ENCODE assay signal across 22 cellular contexts in genomic region chr2:162012565-162012869, GRCh38.
DNase-seq lines count a peak whose midpoint lies in the region; ATAC-seq and TF ChIP-seq lines count a peak whose summit lies in the region.
"Had no signal": no experiment of that assay in that cellular context is flagged by ENCODE, and none has a peak within 500 bp of the region (broad histone marks: within the 10 kb centered on the region; RNA-seq: fewer than 3 reads in every experiment).

No MANE protein-coding gene starts in this region.

- CTCF ChIA-PET in activated CD4-positive, alpha-beta T cell treated with anti-CD3 and anti-CD28 coated beads for 36 hours (lab: Charles Lee) = interaction anchor here (1.4 to 2.2 kb wide), 4 partner anchors 18 to 112 kb away, joined by 3 to 8 read pairs (median 4); partner anchors contain the start of gene DPP4

- H3K4me3 ChIP-seq in stomach = no peak overlapping the region
- H3K4me3 ChIP-seq: BLaER1 treated with 17β-estradiol and CSF1 and Interleukin-3, amounts not matched to agents 10 nM and 100 nM; tibial artery had no signal

- H3K9me3 ChIP-seq in KOPT-K1 (ENCODE audit: insufficient read depth, low read length, poor library complexity, severe bottlenecking) (no peaks in the 10 kb centered on the region), stomach (no peaks in the 10 kb centered on the region)
- H3K9me3 ChIP-seq: BLaER1 treated with 17β-estradiol and CSF1 and Interleukin-3, amounts not matched to agents 10 nM and 100 nM; tibial artery had no signal

- WGBS in stomach, 5 donors = 50 to 66% (median 53%) methylated on average over 1 of the region's 1 CpG

- H3K36me3 ChIP-seq in KOPT-K1 (ENCODE audit: insufficient read depth, low read length) (peaks cover 76% of the 10 kb centered on the region), stomach (no peaks in the 10 kb centered on the region)
- H3K36me3 ChIP-seq: BLaER1 treated with 17β-estradiol and CSF1 and Interleukin-3, amounts not matched to agents 10 nM and 100 nM; tibial artery had no signal

- H3K4me3 Mint-ChIP-seq in activated CD4-positive, alpha-beta T cell treated with anti-CD3 and anti-CD28 coated beads for 36 hours = peak overlapping the region; percentile 15
- peak overlapping the region; percentile 6 for H3K4me3 Mint-ChIP-seq in activated naive CD8-positive, alpha-beta T cell treated with anti-CD3 and anti-CD28 coated beads for 36 hours
- H3K4me3 Mint-ChIP-seq in nephron = no peak overlapping the region

- peaks cover 0 to 6% (median 0%) of the 10 kb centered on the region in 4 donors for H3K4me1 ChIP-seq in stomach
- H3K4me1 ChIP-seq: tibial artery had no signal

- H3K27ac Mint-ChIP-seq in activated CD4-positive, alpha-beta T cell treated with anti-CD3 and anti-CD28 coated beads for 36 hours = peak overlapping the region; percentile 75
- H3K27ac Mint-ChIP-seq in activated naive CD8-positive, alpha-beta T cell treated with anti-CD3 and anti-CD28 coated beads for 36 hours = peak overlapping the region; percentile 73
- H3K27ac Mint-ChIP-seq in nephron = peak overlapping the region in 2 of 3 experiments; percentile 14 to 24

- peaks cover 9% of the 10 kb centered on the region for H3K36me3 Mint-ChIP-seq in activated CD4-positive, alpha-beta T cell treated with anti-CD3 and anti-CD28 coated beads for 36 hours (ENCODE audit: low read depth)
- H3K36me3 Mint-ChIP-seq in activated naive CD8-positive, alpha-beta T cell treated with anti-CD3 and anti-CD28 coated beads for 36 hours = peaks cover 51% of the 10 kb centered on the region
- H3K36me3 Mint-ChIP-seq in nephron (ENCODE audit: low read depth) = no peaks in the 10 kb centered on the region

- POLR2A ChIA-PET in activated CD4-positive, alpha-beta T cell treated with anti-CD3 and anti-CD28 coated beads for 36 hours (lab: Charles Lee) = no interaction called here

- H3K9me3 Mint-ChIP-seq in activated CD4-positive, alpha-beta T cell treated with anti-CD3 and anti-CD28 coated beads for 36 hours (ENCODE audit: low read depth) = peaks cover 2% of the 10 kb centered on the region
- H3K9me3 Mint-ChIP-seq in activated naive CD8-positive, alpha-beta T cell treated with anti-CD3 and anti-CD28 coated beads for 36 hours = peaks cover 11% of the 10 kb centered on the region
- H3K9me3 Mint-ChIP-seq in nephron = no peaks in the 10 kb centered on the region

- ATAC-seq in activated CD4-positive, alpha-beta T cell treated with anti-CD3 and anti-CD28 coated beads for 36 hours = peak; percentile 21
- no peak for ATAC-seq in HG03139 (IDR thresholded peaks at IDR 0.05; ENCODE audit: unreplicated experiment)

- no peaks in the 10 kb centered on the region for H3K27me3 ChIP-seq in stomach
- H3K27me3 ChIP-seq: BLaER1 treated with 17β-estradiol and CSF1 and Interleukin-3, amounts not matched to agents 10 nM and 100 nM had no signal

- no peaks in the 10 kb centered on the region for H3K27me3 Mint-ChIP-seq in activated CD4-positive, alpha-beta T cell treated with anti-CD3 and anti-CD28 coated beads for 36 hours
- H3K27me3 Mint-ChIP-seq in activated naive CD8-positive, alpha-beta T cell treated with anti-CD3 and anti-CD28 coated beads for 36 hours = no peaks in the 10 kb centered on the region
- no peaks in the 10 kb centered on the region for H3K27me3 Mint-ChIP-seq in nephron (ENCODE audit: low read depth)

- intact Hi-C loops in activated CD4-positive, alpha-beta T cell treated with anti-CD3 and anti-CD28 coated beads for 36 hours (cut with DNase I, micrococcal nuclease) = loop anchor here (2.0 to 5.0 kb wide), 4 partner anchors 46 to 305 kb away; partner anchors contain the start of genes DPP4 (in 2 of the 2) and IFIH1 (in 1 of the 2)
- intact Hi-C loops in stomach (cut with DNase I; ENCODE audit: low total_unique reads) = no loop called here

- TF ChIP-seq POLR2A in stomach (IDR thresholded peaks at IDR 0.05) = no peak

- no peak for DNase-seq in activated CD4-positive, alpha-beta T cell treated with anti-CD3 and anti-CD28 coated beads for 36 hours
- no peak for DNase-seq in activated CD4-positive, alpha-beta T cell treated with anti-CD3 and anti-CD28 coated beads for 1 hour
- DNase-seq in activated naive CD8-positive, alpha-beta T cell treated with anti-CD3 and anti-CD28 coated beads for 36 hours = no peak
- DNase-seq in stomach (no peak), DMS 273 (lab: John Stamatoyannopoulos, UW; ENCODE audit: unreplicated experiment) (no peak)
- DNase-seq: activated CD4-positive, alpha-beta T cell treated with anti-CD3 and anti-CD28 coated beads for 48 hours; DMS53; foreskin fibroblast; hypothalamus; kidney glomerular epithelial cell; NCI-H1105 treated with DMSO at 0.1 percent for 48 hours; NCI-H2171; NCI-H526 treated with DMSO at 0.1 percent for 48 hours; OCI-M1; SIG-M5; T1000; tibial artery had no signal

- H3K4me1 Mint-ChIP-seq in activated CD4-positive, alpha-beta T cell treated with anti-CD3 and anti-CD28 coated beads for 36 hours = peaks cover 60% of the 10 kb centered on the region
- H3K4me1 Mint-ChIP-seq in activated naive CD8-positive, alpha-beta T cell treated with anti-CD3 and anti-CD28 coated beads for 36 hours = peaks cover 61% of the 10 kb centered on the region
- peaks cover 18% of the 10 kb centered on the region for H3K4me1 Mint-ChIP-seq in nephron

- no peak for TF ChIP-seq EP300 in stomach (IDR thresholded peaks at IDR 0.05)

- H3K27ac ChIP-seq in KOPT-K1 (ENCODE audit: low read depth, low read length, poor library complexity, severe bottlenecking) (peak overlapping the region; percentile 98), stomach (no peak overlapping the region)
- H3K27ac ChIP-seq: KMS-11, tibial artery had no signal

- TF ChIP-seq CTCF in nephron (IDR thresholded peaks at IDR 0.05; ENCODE audit: unreplicated experiment in 3 of 3) (no peak), stomach (IDR thresholded peaks at IDR 0.05) (no peak)

Comparison
In these comparisons a context has a peak if more than half of its experiments do, and no peak if none do; other contexts are left out.
1. H3K27ac Mint-ChIP-seq: peak in every context shown above with its lines; median percentile 75 in activated CD4-positive, alpha-beta T cell treated with anti-CD3 and anti-CD28 coated beads for 36 hours; 73 in activated naive CD8-positive, alpha-beta T cell treated with anti-CD3 and anti-CD28 coated beads for 36 hours; 19 in nephron.
2. H3K4me3 Mint-ChIP-seq: peak in activated CD4-positive, alpha-beta T cell treated with anti-CD3 and anti-CD28 coated beads for 36 hours (single experiment) and activated naive CD8-positive, alpha-beta T cell treated with anti-CD3 and anti-CD28 coated beads for 36 hours (single experiment); none in nephron (0 of 3).